ENCODE assay signal across 8 cellular contexts in the genomic region with DNA sequence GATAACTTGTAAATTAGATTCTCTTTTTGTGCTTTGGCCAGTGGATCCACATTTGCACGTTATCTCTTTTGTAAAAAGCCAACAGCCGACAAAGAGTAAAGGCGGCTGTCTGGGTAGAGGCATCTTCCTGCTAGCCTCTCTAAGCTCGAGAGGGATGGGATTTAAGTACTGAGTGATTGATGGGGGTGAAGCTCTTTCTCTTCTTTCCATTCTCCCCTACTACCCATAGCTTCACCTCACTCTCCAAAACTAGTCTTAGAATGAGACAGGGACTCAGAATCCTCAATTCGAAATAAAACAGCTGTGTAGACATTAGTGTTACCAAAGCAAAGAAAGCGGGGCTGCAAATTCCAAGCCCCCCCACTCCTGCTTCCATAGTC. TPM values are rescaled to one million over a fixed set of nuclear protein-coding genes. Genes with fewer than 3 reads are reported as not detected.
DNase-seq lines count a peak whose midpoint lies in the region; ATAC-seq and TF ChIP-seq lines count a peak whose summit lies in the region.

No MANE protein-coding gene starts in this region.

- ATAC-seq in HG03432 (IDR thresholded peaks at IDR 0.05; ENCODE audit: unreplicated experiment) (no peak), sciatic nerve (no peak)

- no peak for TF ChIP-seq CTCF in epithelial cell of esophagus (IDR thresholded peaks at IDR 0.05; ENCODE audit: insufficient read depth, low read depth, low read length, missing control alignments)

- intact Hi-C loops in sciatic nerve (cut with DNase I) = loop anchor here (10.0 kb wide), 1 partner anchor 644 kb away; no protein-coding TSS in a partner anchor

- DNase-seq in NCI-H1694 treated with DMSO at 0.1 percent for 48 hours (lab: John Stamatoyannopoulos, UW) (peak; percentile 37), NCI-H1694 (lab: John Stamatoyannopoulos, UW) (no peak), NCI-H82 treated with DMSO at 0.1 percent for 48 hours (lab: John Stamatoyannopoulos, UW; ENCODE audit: unreplicated experiment) (peak; percentile 88), epithelial cell of esophagus (ENCODE audit: low read depth) (peak; percentile 13), pons (ENCODE audit: low spot score) (peak; percentile 53), sciatic nerve (ENCODE audit: low spot score) (no peak)
- no peak for DNase-seq in activated CD8-positive, alpha-beta memory T cell treated with anti-CD3 and anti-CD28 coated beads, Interleukin-2, amount 50 U/mL, for 48 hours

- H3K4me3 ChIP-seq in epithelial cell of esophagus (ENCODE audit: low read length) = peak overlapping the region; percentile 15

RNA-seq across cellular contexts. Expression of gene PBX3, which starts 3.5 kb away (rescaled TPM):
- 39.1 TPM for total RNA-seq in sciatic nerve

RNA-seq across cellular contexts. Expression of gene MAPKAP1, which starts 43.6 kb away (rescaled TPM):
- total RNA-seq in sciatic nerve = 54.6 TPM

Comparison
In these comparisons a context has a peak if more than half of its experiments do, and no peak if none do; other contexts are left out.
1. DNase-seq: peak in NCI-H1694 treated with DMSO at 0.1 percent for 48 hours (single experiment), NCI-H82 treated with DMSO at 0.1 percent for 48 hours (single experiment), epithelial cell of esophagus (single experiment) and pons (single experiment); none in NCI-H1694 (single experiment), sciatic nerve (single experiment) and activated CD8-positive, alpha-beta memory T cell treated with anti-CD3 and anti-CD28 coated beads, Interleukin-2, amount 50 U/mL, for 48 hours (single experiment).